Comparison of ENCODE assay signal across 29 cellular contexts in the genomic region with DNA sequence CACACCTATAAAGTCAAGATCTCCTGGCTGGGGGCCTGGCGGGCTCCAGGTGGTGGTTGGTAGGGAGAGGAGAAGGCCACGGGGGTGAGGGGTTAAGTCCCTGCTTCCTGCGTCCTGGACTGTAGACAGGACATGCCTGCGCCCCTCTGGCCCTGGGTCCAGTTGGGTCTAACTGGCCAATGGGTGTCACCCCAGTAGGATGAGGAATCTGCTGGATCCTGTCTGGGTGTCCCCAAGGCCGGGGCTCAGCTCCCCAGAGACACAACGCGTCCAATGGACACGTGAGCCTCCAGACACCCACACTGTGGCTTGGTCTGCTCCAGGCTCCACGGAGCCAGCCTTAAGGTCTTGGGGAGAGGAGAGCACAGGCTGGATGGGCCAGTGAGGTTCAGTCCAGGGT. TPM values are rescaled to one million over a fixed set of nuclear protein-coding genes. Genes with fewer than 3 reads are reported as not detected.
"Had no signal": no experiment of that assay in that cellular context is flagged by ENCODE, and none has a peak within 500 bp of the region (broad histone marks: within the 10 kb centered on the region; RNA-seq: fewer than 3 reads in every experiment).

No MANE protein-coding gene starts in this region.

- H3K4me1 ChIP-seq: colonic mucosa, esophagus squamous epithelium, left lung, lower lobe of right lung, pancreas, right atrium auricular region, sigmoid colon, tibial nerve, upper lobe of left lung had no signal

- H3K9me3 Mint-ChIP-seq: naive thymus-derived CD8-positive, alpha-beta T cell; stimulated activated naive B cell treated with anti-CD40 and anti-IgM and Interleukin-4, amounts not matched to agents 10 μg/mL and 1 μg/mL and 100 μg/mL, for 72 hours; stimulated activated naive CD8-positive, alpha-beta T cell treated with anti-CD3 and anti-CD28 coated beads, Interleukin-15, Interleukin-2, amounts not matched to agents 100 ng/mL and 50 ng/mL, for 24 hours had no signal

- H3K36me3 Mint-ChIP-seq: naive thymus-derived CD8-positive, alpha-beta T cell; stimulated activated naive B cell treated with anti-CD40 and anti-IgM and Interleukin-4, amounts not matched to agents 10 μg/mL and 1 μg/mL and 100 μg/mL, for 72 hours had no signal

- H3K4me3 Mint-ChIP-seq: naive thymus-derived CD8-positive, alpha-beta T cell; nephron progenitor cell; stimulated activated naive B cell treated with anti-CD40 and anti-IgM and Interleukin-4, amounts not matched to agents 10 μg/mL and 1 μg/mL and 100 μg/mL, for 72 hours; stimulated activated naive CD8-positive, alpha-beta T cell treated with anti-CD3 and anti-CD28 coated beads, Interleukin-15, Interleukin-2, amounts not matched to agents 100 ng/mL and 50 ng/mL, for 24 hours had no signal

- H3K36me3 ChIP-seq: colonic mucosa, esophagus squamous epithelium, left lung, lower lobe of right lung, neutrophil, pancreas, right atrium auricular region, sigmoid colon, thoracic aorta, tibial nerve, upper lobe of left lung had no signal

- H3K27me3 ChIP-seq: colonic mucosa, pancreas, right atrium auricular region, upper lobe of left lung had no signal

- H3K27ac Mint-ChIP-seq: stimulated activated naive B cell treated with anti-CD40 and anti-IgM and Interleukin-4, amounts not matched to agents 10 μg/mL and 1 μg/mL and 100 μg/mL, for 72 hours; stimulated activated naive CD8-positive, alpha-beta T cell treated with anti-CD3 and anti-CD28 coated beads, Interleukin-15, Interleukin-2, amounts not matched to agents 100 ng/mL and 50 ng/mL, for 24 hours had no signal

- ATAC-seq: left lung; lower lobe of right lung; naive thymus-derived CD8-positive, alpha-beta T cell; pancreas; stimulated activated naive B cell treated with anti-CD40 and anti-IgM and Interleukin-4, amounts not matched to agents 10 μg/mL and 1 μg/mL and 100 μg/mL, for 72 hours had no signal

- DNase-seq: central memory CD4-positive, alpha-beta T cell; colonic mucosa; dermis blood vessel endothelial cell; effector memory CD4-positive, alpha-beta T cell; esophagus squamous epithelium; foreskin melanocyte; lower lobe of right lung; nephron progenitor cell; sigmoid colon; stimulated activated CD4-positive, alpha-beta T cell treated with anti-CD3 and anti-CD28 coated beads, Interleukin-4, amount 100 ng/mL, for 4 hours; stimulated activated naive B cell treated with anti-CD40 and anti-IgM and Interleukin-4, amounts not matched to agents 10 μg/mL and 1 μg/mL and 100 μg/mL, for 72 hours; upper lobe of left lung had no signal

- H3K4me1 Mint-ChIP-seq: stimulated activated naive B cell treated with anti-CD40 and anti-IgM and Interleukin-4, amounts not matched to agents 10 μg/mL and 1 μg/mL and 100 μg/mL, for 72 hours had no signal

- H3K4me3 ChIP-seq: colonic mucosa, esophagus squamous epithelium, left lung, lower lobe of right lung, pancreas, right atrium auricular region, sigmoid colon, thoracic aorta, tibial nerve, upper lobe of left lung had no signal

- H3K9me3 ChIP-seq: colonic mucosa, esophagus squamous epithelium, left lung, lower lobe of right lung, neutrophil, pancreas, right atrium auricular region, sigmoid colon, thoracic aorta, tibial nerve, upper lobe of left lung had no signal

- H3K27ac ChIP-seq: colonic mucosa, esophagus squamous epithelium, left lung, lower lobe of right lung, neutrophil, pancreas, right atrium auricular region, sigmoid colon, thoracic aorta, tibial nerve, upper lobe of left lung had no signal

RNA-seq across cellular contexts. Expression of a gene that starts 19.6 kb away (rescaled TPM):
- total RNA-seq: cerebellum; dermis blood vessel endothelial cell; endothelial cell of umbilical vein; epithelial cell of proximal tubule; esophagus squamous epithelium; left lung; lower lobe of right lung; mesenteric fat pad; myocyte; naive thymus-derived CD8-positive, alpha-beta T cell; omental fat pad; posterior vena cava; right atrium auricular region; sigmoid colon; skeletal muscle tissue; thoracic aorta; upper lobe of left lung had no signal
- polyA plus RNA-seq: endothelial cell of umbilical vein; keratinocyte; naive thymus-derived CD8-positive, alpha-beta T cell had no signal

RNA-seq across cellular contexts. Expression of a gene that starts 28.6 kb away (rescaled TPM):
- total RNA-seq: cerebellum; dermis blood vessel endothelial cell; endothelial cell of umbilical vein; epithelial cell of proximal tubule; esophagus squamous epithelium; left lung; lower lobe of right lung; mesenteric fat pad; myocyte; naive thymus-derived CD8-positive, alpha-beta T cell; omental fat pad; right atrium auricular region; sigmoid colon; skeletal muscle tissue; thoracic aorta; upper lobe of left lung had no signal
- polyA plus RNA-seq: endothelial cell of umbilical vein; keratinocyte; naive thymus-derived CD8-positive, alpha-beta T cell had no signal
